In the genomic region with DNA sequence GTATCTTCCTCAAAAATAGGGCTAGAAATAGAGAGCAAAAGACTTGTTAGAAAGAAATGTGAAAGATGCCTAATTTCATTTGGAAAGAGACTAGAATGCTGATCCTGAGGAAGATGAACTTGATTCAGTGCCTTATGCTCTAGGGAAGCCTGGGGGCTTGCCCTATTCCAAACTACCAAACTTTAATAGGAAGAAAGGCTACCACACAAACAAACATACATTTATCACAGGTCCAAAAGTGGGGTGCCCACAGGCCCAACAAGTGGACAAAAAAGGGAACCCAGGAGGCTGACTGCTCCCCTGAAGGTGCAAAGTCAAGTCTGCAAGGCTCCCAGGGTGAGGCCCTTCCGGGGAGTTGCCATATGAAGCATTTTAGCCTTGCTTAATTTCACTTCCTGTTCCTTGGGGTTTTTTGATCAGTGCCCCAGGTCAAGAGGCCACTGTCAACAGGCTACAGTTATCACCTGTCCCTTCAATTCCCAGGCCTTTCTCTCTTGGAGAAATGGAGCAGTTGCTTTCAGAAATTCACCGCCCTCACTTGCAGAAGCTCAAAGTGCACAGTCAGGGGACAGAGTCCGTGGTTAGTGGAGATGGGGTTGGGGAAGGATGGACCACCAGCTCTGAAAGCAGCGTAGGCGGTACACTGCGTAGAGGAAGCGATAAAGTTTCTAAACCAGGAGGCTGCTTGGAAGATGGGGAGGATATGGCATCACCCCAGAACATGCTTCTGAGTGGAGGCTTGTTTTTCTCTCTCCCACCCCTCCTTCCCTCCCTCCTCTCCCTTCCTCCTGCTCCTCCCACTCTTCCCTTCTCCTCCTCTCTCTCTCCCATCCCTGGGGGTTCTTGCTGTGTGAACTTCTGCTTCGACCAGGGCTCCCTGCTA, we compare ENCODE assay signal across 9 cellular contexts. TPM values are rescaled to one million over a fixed set of nuclear protein-coding genes. Genes with fewer than 3 reads are reported as not detected.
A peak's percentile ranks its signal among the peaks of the same experiment; 100 is the strongest.
DNase-seq lines count a peak whose midpoint lies in the region; ATAC-seq and TF ChIP-seq lines count a peak whose summit lies in the region.
"Had no signal": no experiment of that assay in that cellular context is flagged by ENCODE, and none has a peak within 500 bp of the region (broad histone marks: within the 10 kb centered on the region; RNA-seq: fewer than 3 reads in every experiment).

No MANE protein-coding gene starts in this region.

- DNase-seq in GDM1 (lab: John Stamatoyannopoulos, UW) (peak; percentile 16), NCI-H2227 (lab: John Stamatoyannopoulos, UW; ENCODE audit: unreplicated experiment) (no peak), psoas muscle (no peak), vagina (ENCODE audit: extremely low spot score in 2 of 2) (no peak)
- no peak for DNase-seq in activated T-cell treated with anti-CD3 and anti-CD28 coated beads, Interleukin-2, amount 50 U/mL, for 4 hours
- peak; percentile 34 for DNase-seq in stimulated activated CD8-positive, alpha-beta memory T cell treated with anti-CD3 and anti-CD28 coated beads, Interleukin-4, amount 100 ng/mL, for 48 hours
- DNase-seq: pancreas had no signal

- H3K27me3 Mint-ChIP-seq in activated T-cell treated with anti-CD3 and anti-CD28 coated beads, Interleukin-2, amount 50 U/mL, for 4 hours (ENCODE audit: low read depth): no peaks in the 10 kb centered on the region

- TF ChIP-seq POLR2A in vagina (IDR thresholded peaks at IDR 0.05): no peak

- no peaks in the 10 kb centered on the region for H3K9me3 Mint-ChIP-seq in activated T-cell treated with anti-CD3 and anti-CD28 coated beads, Interleukin-2, amount 50 U/mL, for 4 hours

- H3K4me1 ChIP-seq in psoas muscle (no peaks in the 10 kb centered on the region), vagina (no peaks in the 10 kb centered on the region)

- H3K4me3 ChIP-seq in psoas muscle (no peak overlapping the region), vagina (no peak overlapping the region)
- H3K4me3 ChIP-seq: pancreas had no signal

- H3K27me3 ChIP-seq in psoas muscle (ENCODE audit: insufficient read depth in 3 of 3, low read length in 2 of 3) (no peaks in the 10 kb centered on the region), vagina (no peaks in the 10 kb centered on the region)
- H3K27me3 ChIP-seq: pancreas had no signal

- WGBS in psoas muscle, 3 donors: 78 to 81% (median 79%) methylated on average over 8 of the region's 8 CpGs

- peak; percentile 93 for ATAC-seq in GM19395 (IDR thresholded peaks at IDR 0.05; ENCODE audit: unreplicated experiment)
- ATAC-seq in HG03342 (IDR thresholded peaks at IDR 0.05; ENCODE audit: unreplicated experiment): peak; percentile 91
- peak; percentile 23 to 32 for ATAC-seq in activated T-cell treated with anti-CD3 and anti-CD28 coated beads, Interleukin-2, amount 50 U/mL, for 4 hours
- ATAC-seq in psoas muscle: no peak

- peaks cover 19% of the 10 kb centered on the region for H3K36me3 Mint-ChIP-seq in activated T-cell treated with anti-CD3 and anti-CD28 coated beads, Interleukin-2, amount 50 U/mL, for 4 hours (ENCODE audit: insufficient read depth)

- H3K36me3 ChIP-seq in psoas muscle (ENCODE audit: insufficient read depth in 1 of 2, low read depth in 1 of 2) (no peaks in the 10 kb centered on the region), vagina (no peaks in the 10 kb centered on the region)
- H3K36me3 ChIP-seq: pancreas had no signal

- H3K27ac ChIP-seq in psoas muscle (no peak overlapping the region), vagina (no peak overlapping the region)
- H3K27ac ChIP-seq: pancreas had no signal

- no peaks in the 10 kb centered on the region for H3K9me3 ChIP-seq in psoas muscle
- H3K9me3 ChIP-seq in vagina: no peaks in the 10 kb centered on the region
- H3K9me3 ChIP-seq: pancreas had no signal

- peaks cover 24% of the 10 kb centered on the region for H3K4me1 Mint-ChIP-seq in activated T-cell treated with anti-CD3 and anti-CD28 coated beads, Interleukin-2, amount 50 U/mL, for 4 hours (ENCODE audit: low read depth)

- H3K4me3 Mint-ChIP-seq in activated T-cell treated with anti-CD3 and anti-CD28 coated beads, Interleukin-2, amount 50 U/mL, for 4 hours: no peak overlapping the region

- intact Hi-C loops in psoas muscle (cut with DNase I): loop anchor here in 1 of 2 donors (10.0 kb wide), 1 partner anchor 239 kb away; no protein-coding TSS in a partner anchor
- intact Hi-C loops in vagina (cut with DNase I): no loop called here

- no peak for TF ChIP-seq CTCF in psoas muscle (IDR thresholded peaks at IDR 0.05)
- TF ChIP-seq CTCF in vagina (IDR thresholded peaks at IDR 0.05): no peak

RNA-seq across cellular contexts. Expression of gene TMEM154, which starts 36.4 kb away (rescaled TPM):
- total RNA-seq in activated T-cell treated with anti-CD3 and anti-CD28 coated beads, Interleukin-2, amount 50 U/mL, for 4 hours: 1 to 10 TPM; 5.6 to 6.2 (median 6.0) TPM
- total RNA-seq in psoas muscle (under 1 TPM; 0.40 to 0.98 (median 0.67) TPM), vagina (33.1 TPM)
- polyA plus RNA-seq in psoas muscle: under 1 TPM; 0.06 to 0.14 (median 0.10) TPM

Comparison
In these comparisons a context has a peak if more than half of its experiments do, and no peak if none do; other contexts are left out.
1. DNase-seq: peak in GDM1 (single experiment) and stimulated activated CD8-positive, alpha-beta memory T cell treated with anti-CD3 and anti-CD28 coated beads, Interleukin-4, amount 100 ng/mL, for 48 hours (single experiment); none in activated T-cell treated with anti-CD3 and anti-CD28 coated beads, Interleukin-2, amount 50 U/mL, for 4 hours (single experiment), NCI-H2227 (single experiment), psoas muscle (0 of 2) and vagina (0 of 2).
2. ATAC-seq: peak in GM19395 (single experiment), HG03342 (single experiment) and activated T-cell treated with anti-CD3 and anti-CD28 coated beads, Interleukin-2, amount 50 U/mL, for 4 hours (2 of 2); none in psoas muscle (0 of 4).